Comparison of ENCODE assay signal across 1 cellular context in genomic region chr2:28393115-28393836, GRCh38.
A peak's percentile ranks its signal among the peaks of the same experiment; 100 is the strongest.
TF ChIP-seq lines count a peak whose summit lies in the region.

No MANE protein-coding gene starts in this region.

TF ChIP-seq in HepG2, 621 proteins besides CTCF, POLR2A, EP300 and RAD21 (continued from another document and continues in another):
- no peak for TF ChIP-seq ZHX2 (IDR thresholded peaks at IDR 0.05; ENCODE audit: low read depth)
- TF ChIP-seq ZHX2 (CRISPR knock-in tag; IDR thresholded peaks at IDR 0.05; ENCODE audit: borderline replicate concordance): no peak
- no peak for TF ChIP-seq CREBL2 (CRISPR knock-in tag; IDR thresholded peaks at IDR 0.05; ENCODE audit: borderline replicate concordance)
- no peak for TF ChIP-seq MAZ (IDR thresholded peaks at IDR 0.05; ENCODE audit: borderline replicate concordance, low read depth, low read length)
- TF ChIP-seq MAZ (CRISPR knock-in tag; IDR thresholded peaks at IDR 0.05; ENCODE audit: low read depth): no peak
- TF ChIP-seq ZNF704 (CRISPR knock-in tag; IDR thresholded peaks at IDR 0.05; ENCODE audit: borderline replicate concordance): no peak
- TF ChIP-seq ZNF253 (CRISPR knock-in tag; IDR thresholded peaks at IDR 0.05; ENCODE audit: borderline replicate concordance): no peak; the same call in 1 of the 2 replicates
- TF ChIP-seq ZNF670 (CRISPR knock-in tag; IDR thresholded peaks at IDR 0.05; ENCODE audit: borderline replicate concordance): no peak
- no peak for TF ChIP-seq TSC22D2 (CRISPR knock-in tag; IDR thresholded peaks at IDR 0.05; ENCODE audit: borderline replicate concordance)
- TF ChIP-seq ZBED4 (CRISPR knock-in tag; IDR thresholded peaks at IDR 0.05; ENCODE audit: borderline replicate concordance): no peak
- no peak for TF ChIP-seq SETDB1 (CRISPR knock-in tag; IDR thresholded peaks at IDR 0.05; ENCODE audit: borderline replicate concordance)
- TF ChIP-seq KLF15 (CRISPR knock-in tag; IDR thresholded peaks at IDR 0.05; ENCODE audit: borderline replicate concordance): no peak
- no peak for TF ChIP-seq CERS6 (CRISPR knock-in tag; IDR thresholded peaks at IDR 0.05)
- TF ChIP-seq SNAPC5 (CRISPR knock-in tag; IDR thresholded peaks at IDR 0.05; ENCODE audit: borderline replicate concordance): no peak; the same call in 1 of the 2 replicates
- TF ChIP-seq GLI4 (CRISPR knock-in tag; IDR thresholded peaks at IDR 0.05; ENCODE audit: borderline replicate concordance): no peak
- no peak for TF ChIP-seq ATAD3A (CRISPR knock-in tag; IDR thresholded peaks at IDR 0.05)
- TF ChIP-seq ZNF574 (CRISPR knock-in tag; IDR thresholded peaks at IDR 0.05): no peak; the same call in 1 of the 2 replicates
- no peak for TF ChIP-seq THRA (CRISPR knock-in tag; IDR thresholded peaks at IDR 0.05; ENCODE audit: borderline replicate concordance)
- TF ChIP-seq RNF219 (CRISPR knock-in tag; IDR thresholded peaks at IDR 0.05): no peak
- no peak; the same call in 1 of the 2 replicates for TF ChIP-seq ZNF350 (CRISPR knock-in tag; IDR thresholded peaks at IDR 0.05; ENCODE audit: borderline replicate concordance, low read depth)
- TF ChIP-seq MYPOP (CRISPR knock-in tag; IDR thresholded peaks at IDR 0.05): no peak
- TF ChIP-seq FOXO1 (CRISPR knock-in tag; IDR thresholded peaks at IDR 0.05): no peak
- no peak for TF ChIP-seq ZNF282 (IDR thresholded peaks at IDR 0.05; ENCODE audit: partially characterized antibody)
- no peak for TF ChIP-seq ZNF766 (CRISPR knock-in tag; IDR thresholded peaks at IDR 0.05; ENCODE audit: borderline replicate concordance)
- TF ChIP-seq GTF2F1 (IDR thresholded peaks at IDR 0.05; ENCODE audit: low read length): no peak
- no peak for TF ChIP-seq NBN (conservative IDR thresholded peaks at IDR 0.05)
- TF ChIP-seq ZNF772 (CRISPR knock-in tag; IDR thresholded peaks at IDR 0.05): peak; percentile 38; the same call in 1 of the 2 replicates
- peak; percentile 57; the same call in 1 of the 2 replicates for TF ChIP-seq FOXC1 (CRISPR knock-in tag; IDR thresholded peaks at IDR 0.05; ENCODE audit: borderline replicate concordance)
- TF ChIP-seq SCMH1 (CRISPR knock-in tag; IDR thresholded peaks at IDR 0.05; ENCODE audit: borderline replicate concordance): no peak
- TF ChIP-seq BRCA1 (CRISPR knock-in tag; IDR thresholded peaks at IDR 0.05): no peak
- 0 out of 2 replicates have a peak, but pooled peaks have one; percentile 21 for TF ChIP-seq ZNF354B (CRISPR knock-in tag; IDR thresholded peaks at IDR 0.05)
- no peak; the same call in 1 of the 2 replicates for TF ChIP-seq MAX (IDR thresholded peaks at IDR 0.05)
- no peak for TF ChIP-seq NCOR1 (IDR thresholded peaks at IDR 0.05; ENCODE audit: borderline replicate concordance, low read length)
- no peak for TF ChIP-seq TEAD3 (CRISPR knock-in tag; optimal IDR thresholded peaks at IDR 0.05; ENCODE audit: borderline replicate concordance)
- TF ChIP-seq SP2 (CRISPR knock-in tag; IDR thresholded peaks at IDR 0.05): peak; percentile 9; the same call in 1 of the 2 replicates
- TF ChIP-seq KDM5A (IDR thresholded peaks at IDR 0.05; ENCODE audit: borderline replicate concordance, low read length): no peak; the same call in 1 of the 2 replicates
